ENCODE assay signal across 20 cellular contexts in genomic region chr17:9790889-9791876, GRCh38. TPM values are rescaled to one million over a fixed set of nuclear protein-coding genes. Genes with fewer than 3 reads are reported as not detected.
DNase-seq lines count a peak whose midpoint lies in the region; ATAC-seq and TF ChIP-seq lines count a peak whose summit lies in the region.
"Had no signal": no experiment of that assay in that cellular context is flagged by ENCODE, and none has a peak within 500 bp of the region (broad histone marks: within the 10 kb centered on the region; RNA-seq: fewer than 3 reads in every experiment).

A gene with protein sequence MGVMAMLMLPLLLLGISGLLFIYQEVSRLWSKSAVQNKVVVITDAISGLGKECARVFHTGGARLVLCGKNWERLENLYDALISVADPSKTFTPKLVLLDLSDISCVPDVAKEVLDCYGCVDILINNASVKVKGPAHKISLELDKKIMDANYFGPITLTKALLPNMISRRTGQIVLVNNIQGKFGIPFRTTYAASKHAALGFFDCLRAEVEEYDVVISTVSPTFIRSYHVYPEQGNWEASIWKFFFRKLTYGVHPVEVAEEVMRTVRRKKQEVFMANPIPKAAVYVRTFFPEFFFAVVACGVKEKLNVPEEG (minus strand): TSS chr17:9791592. CDS start chr17:9791284, 308 bp downstream.

- peak; percentile 42 for DNase-seq in Ammon's horn (ENCODE audit: low spot score)
- DNase-seq in NCI-H69 (lab: John Stamatoyannopoulos, UW): peak; percentile 3
- peak in 4 of 5 donors; percentile 44 to 68 (median 46) for DNase-seq in heart left ventricle
- no peak for DNase-seq in DMS153 (lab: John Stamatoyannopoulos, UW)
- DNase-seq in mammary epithelial cell: no peak
- DNase-seq in kidney glomerular epithelial cell (lab: John Stamatoyannopoulos, UW): no peak
- DNase-seq: Calu3; CD4-positive, alpha-beta T cell; H7; KG1; NCI-H1092 treated with DMSO at 0.1 percent for 48 hours; NCI-H1694; NCI-H446 had no signal

- peaks cover 14% of the 10 kb centered on the region for H3K27me3 Mint-ChIP-seq in nephron (ENCODE audit: low read depth)

- H3K9me3 ChIP-seq in heart left ventricle (no peaks in the 10 kb centered on the region), mammary epithelial cell (replicated peaks; ENCODE audit: insufficient read depth, low read length) (peaks cover 2% of the 10 kb centered on the region)

- ATAC-seq in heart left ventricle (peak; percentile 86 to 93 (median 92)), HG03442 (IDR thresholded peaks at IDR 0.05; ENCODE audit: unreplicated experiment) (no peak)

- H3K79me2 ChIP-seq in mammary epithelial cell (ENCODE audit: insufficient read depth, low read length): no peaks in the 10 kb centered on the region

- H3K36me3 Mint-ChIP-seq in nephron (ENCODE audit: low read depth): no peaks in the 10 kb centered on the region

- in situ Hi-C loops in mammary epithelial cell (cut with MboI; ENCODE audit: low sequenced_read_pairs in 2 of 2): no loop called here

- no peaks in the 10 kb centered on the region for H4K20me1 ChIP-seq in mammary epithelial cell (ENCODE audit: insufficient read depth, low read length)

- H2AFZ ChIP-seq in mammary epithelial cell (ENCODE audit: low read depth, low read length): no peak within 1 kb of the TSS

- no peaks in the 10 kb centered on the region for H3K9me3 Mint-ChIP-seq in nephron
- H3K9me3 Mint-ChIP-seq: CD4-positive, alpha-beta T cell had no signal

- H3K36me3 ChIP-seq in heart left ventricle (no peaks in the 10 kb centered on the region), mammary epithelial cell (ENCODE audit: insufficient read depth, low read length) (no peaks in the 10 kb centered on the region)

- no peak within 1 kb of the TSS for H3K9ac ChIP-seq in mammary epithelial cell (ENCODE audit: insufficient read depth, low read length)

- no TSS peak for BruUV-seq in mammary epithelial cell (replicated peaks; lab: Mats Ljungman, UMichigan)

- H3K4me3 ChIP-seq in heart left ventricle (peak within 1 kb of the TSS in 3 of 12 donors; percentile 7 to 42 (median 32)), mammary epithelial cell (replicated peaks in 1 of 3; ENCODE audit: insufficient read depth in 1 of 3, low read depth in 2 of 3, low read length in 3 of 3) (no peak within 1 kb of the TSS)

- H3K4me3 Mint-ChIP-seq in nephron: peak within 1 kb of the TSS in 2 of 3 experiments; percentile 43 to 71
- H3K4me3 Mint-ChIP-seq: CD4-positive, alpha-beta T cell had no signal

- H3K27ac ChIP-seq in heart left ventricle: peak within 1 kb of the TSS in 9 of 12 donors; percentile 40 to 88 (median 61)
- no peak within 1 kb of the TSS for H3K27ac ChIP-seq in mammary epithelial cell (ENCODE audit: insufficient read depth, low read depth, low read length)
- H3K27ac ChIP-seq: RWPE1 had no signal

- H3K4me1 ChIP-seq in heart left ventricle: peaks cover 0 to 13% (median 6%) of the 10 kb centered on the region in 12 donors
- H3K4me1 ChIP-seq in mammary epithelial cell (ENCODE audit: insufficient read depth, low read length): no peaks in the 10 kb centered on the region

- peaks cover 43% of the 10 kb centered on the region for H3K4me1 Mint-ChIP-seq in nephron

- TF ChIP-seq POLR2A in heart left ventricle (IDR thresholded peaks at IDR 0.05): no peak

- dilution Hi-C loops in mammary epithelial cell (cut with HindIII; ENCODE audit: low sequenced_read_pairs): no loop called here

- peak within 1 kb of the TSS; percentile 7 to 90 (median 72) for H3K27ac Mint-ChIP-seq in nephron
- H3K27ac Mint-ChIP-seq: CD4-positive, alpha-beta T cell had no signal

- intact Hi-C loops in heart left ventricle (cut with DNase I) (no loop called here), mammary epithelial cell (cut with micrococcal nuclease) (no loop called here)

- no peak for TF ChIP-seq CTCF in heart left ventricle (IDR thresholded peaks at IDR 0.05)
- no peak for TF ChIP-seq CTCF in nephron (IDR thresholded peaks at IDR 0.05; ENCODE audit: unreplicated experiment in 3 of 3)
- TF ChIP-seq CTCF in mammary epithelial cell (conservative IDR thresholded peaks at IDR 0.05 in 1 of 2, IDR thresholded peaks at IDR 0.05 in 1 of 2; ENCODE audit: extremely low read depth in 1 of 2, insufficient read depth in 1 of 2, low read depth in 1 of 2, low read length in 2 of 2): no peak

- H3K27me3 ChIP-seq in heart left ventricle: peaks cover 0 to 4% (median 0%) of the 10 kb centered on the region in 9 donors
- no peaks in the 10 kb centered on the region for H3K27me3 ChIP-seq in mammary epithelial cell (ENCODE audit: insufficient read depth, low read length)

- no peak within 1 kb of the TSS for H3K4me2 ChIP-seq in mammary epithelial cell (ENCODE audit: insufficient read depth, low read depth, low read length)

- CTCF ChIA-PET in mammary epithelial cell (lab: Charles Lee; ENCODE audit: low non-redundant PET): no interaction called here

- WGBS in heart left ventricle, 4 donors: 44 to 52% (median 48%) methylated on average over 15 of the region's 15 CpGs
- WGBS in mammary epithelial cell (ENCODE audit: low coverage, missing lambda C conversion rate): 62% methylated on average over 14 of the region's 15 CpGs

RNA-seq across cellular contexts. Expression of the gene that starts here (rescaled TPM):
- total RNA-seq in heart left ventricle (10 to 100 TPM in 8 of 9 donors, 1 to 10 TPM in 1; 1.8 to 71.2 (median 23.4) TPM), mammary epithelial cell (not detected)
- polyA plus RNA-seq in heart left ventricle (10 to 100 TPM; 11.3 to 38.6 TPM), mammary epithelial cell (not detected)
- polyA minus RNA-seq in mammary epithelial cell: not detected
- total RNA-seq: A673; Calu3; CD4-positive, alpha-beta T cell; H7; M059J; OCI-LY7; SK-MEL-5 had no signal

Comparison
In these comparisons a context has a peak if more than half of its experiments do, and no peak if none do; other contexts are left out.
1. RNA of the gene that starts here (polyA plus RNA-seq): 11.3 to 38.6 TPM in heart left ventricle; not detected in mammary epithelial cell (single experiment); every median in the first group is over 10 times any median in the second.
2. DNase-seq: peak in Ammon's horn (single experiment), NCI-H69 (single experiment) and heart left ventricle (4 of 5); none in DMS153 (single experiment), mammary epithelial cell (single experiment) and kidney glomerular epithelial cell (single experiment).